Comparison of ENCODE assay signal across 18 cellular contexts in the genomic region with DNA sequence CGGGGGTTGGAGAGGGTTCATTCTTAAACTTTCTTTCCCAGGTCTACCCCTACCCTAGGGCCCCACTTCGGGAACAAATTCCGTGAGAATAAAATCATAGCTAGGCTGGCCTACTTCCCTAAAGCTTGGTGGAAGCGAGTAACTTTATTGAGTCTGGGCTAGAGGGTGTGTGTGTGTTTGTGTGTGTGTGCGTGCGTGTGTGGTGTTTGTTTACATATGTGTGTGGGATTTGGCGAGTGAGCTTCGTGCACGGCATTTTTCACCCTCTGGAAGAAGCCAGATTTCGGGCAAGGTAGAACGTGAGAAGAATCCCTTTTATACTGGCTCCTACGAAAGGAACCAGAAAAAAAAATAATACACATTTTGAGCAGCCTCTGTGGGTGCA. TPM values are rescaled to one million over a fixed set of nuclear protein-coding genes. Genes with fewer than 3 reads are reported as not detected.
DNase-seq lines count a peak whose midpoint lies in the region; ATAC-seq and TF ChIP-seq lines count a peak whose summit lies in the region.
"Had no signal": no experiment of that assay in that cellular context is flagged by ENCODE, and none has a peak within 500 bp of the region (broad histone marks: within the 10 kb centered on the region; RNA-seq: fewer than 3 reads in every experiment).

No MANE protein-coding gene starts in this region.

- no peaks in the 10 kb centered on the region for H3K9me2 ChIP-seq in GM23338 (ENCODE audit: insufficient read depth)

- H3K9me3 ChIP-seq in iPS-18c (ENCODE audit: control insufficient read depth, insufficient read depth, low read length), result no peaks in the 10 kb centered on the region
- no peaks in the 10 kb centered on the region for H3K9me3 ChIP-seq in gastrocnemius medialis
- H3K9me3 ChIP-seq: esophagus muscularis mucosa, thyroid gland had no signal

- TF ChIP-seq POLR2A in gastrocnemius medialis (IDR thresholded peaks at IDR 0.05), result no peak

- H3K79me2 ChIP-seq in GM23338 (replicated peaks; ENCODE audit: insufficient read depth), result no peaks in the 10 kb centered on the region

- CTCF ChIA-PET in activated CD8-positive, alpha-beta T cell treated with anti-CD3 and anti-CD28 coated beads, Interleukin-2, amount 10 ng/mL, durations not matched to agents 7 days and 5 days (lab: Charles Lee), result no interaction called here

- H4K20me1 ChIP-seq in GM23338 (replicated peaks; ENCODE audit: insufficient read depth), result peaks cover 11% of the 10 kb centered on the region

- no peak for DNase-seq in T-helper 1 cell
- no peak for DNase-seq in GM23338 (ENCODE audit: low spot score)
- DNase-seq in activated CD8-positive, alpha-beta T cell treated with anti-CD3 and anti-CD28 coated beads, Interleukin-2, amount 10 ng/mL, durations not matched to agents 7 days and 5 days, result no peak
- DNase-seq in COR-L47 (lab: John Stamatoyannopoulos, UW), result no peak
- no peak for DNase-seq in gastrocnemius medialis
- DNase-seq in NCI-H1048 (lab: John Stamatoyannopoulos, UW), result no peak
- DNase-seq: activated naive CD4-positive, alpha-beta T cell treated with Interleukin-2 at 50 U/mL for 16 hours; brain microvascular endothelial cell; effector memory CD8-positive, alpha-beta T cell; stimulated activated naive CD4-positive, alpha-beta T cell treated with Interleukin-2 at 50 U/mL for 16 hours; thyroid gland had no signal

- H3K4me1 Mint-ChIP-seq in T-helper 1 cell treated with Interleukin-12 subunit alpha and Interleukin-12 subunit beta and Interleukin-4 antibody, amounts not matched to agents 30 μg/mL and 1 μg/mL, for 36 hours (ENCODE audit: low read depth), result peaks cover 10% of the 10 kb centered on the region
- H3K4me1 Mint-ChIP-seq in GM23338, result peaks cover 74% of the 10 kb centered on the region
- H3K4me1 Mint-ChIP-seq in activated CD8-positive, alpha-beta T cell treated with anti-CD3 and anti-CD28 coated beads, Interleukin-2, amount 10 ng/mL, durations not matched to agents 7 days and 5 days (ENCODE audit: low read depth), result peaks cover 8% of the 10 kb centered on the region

- H3K36me3 ChIP-seq in GM23338 (ENCODE audit: insufficient read depth), result no peaks in the 10 kb centered on the region; the same call in 1 of the 2 replicates
- H3K36me3 ChIP-seq in gastrocnemius medialis, result no peaks in the 10 kb centered on the region
- H3K36me3 ChIP-seq: brain microvascular endothelial cell, esophagus muscularis mucosa, thyroid gland had no signal

- H3K4me3 ChIP-seq in GM23338 (peak overlapping the region; percentile 58), iPS-18c (ENCODE audit: insufficient read depth, low read depth, low read length) (peak overlapping the region; percentile 49), gastrocnemius medialis (no peak overlapping the region)
- H3K4me3 ChIP-seq: esophagus muscularis mucosa, lung, smooth muscle cell, thyroid gland had no signal

- POLR2A ChIA-PET in activated CD8-positive, alpha-beta T cell treated with anti-CD3 and anti-CD28 coated beads, Interleukin-2, amount 10 ng/mL, durations not matched to agents 7 days and 5 days (lab: Charles Lee), result no interaction called here

- ATAC-seq in GM23338 (no peak), gastrocnemius medialis (no peak)
- ATAC-seq in activated CD8-positive, alpha-beta T cell treated with anti-CD3 and anti-CD28 coated beads, Interleukin-2, amount 10 ng/mL, durations not matched to agents 7 days and 5 days, result no peak
- ATAC-seq: effector memory CD8-positive, alpha-beta T cell; HCT116 had no signal

- peak overlapping the region; percentile 89 for H3K4me2 ChIP-seq in GM23338

- H3K27ac ChIP-seq in GM23338 (ENCODE audit: low read depth), result no peak overlapping the region
- no peak overlapping the region for H3K27ac ChIP-seq in gastrocnemius medialis
- H3K27ac ChIP-seq: brain microvascular endothelial cell, esophagus muscularis mucosa, thyroid gland had no signal

- H3K27me3 Mint-ChIP-seq in T-helper 1 cell treated with Interleukin-12 subunit alpha and Interleukin-12 subunit beta and Interleukin-4 antibody, amounts not matched to agents 30 μg/mL and 1 μg/mL, for 36 hours (ENCODE audit: low read depth), result peaks cover 77% of the 10 kb centered on the region
- peaks cover 86% of the 10 kb centered on the region for H3K27me3 Mint-ChIP-seq in GM23338 (ENCODE audit: insufficient read depth, low read depth, poor library complexity)
- peaks cover 72% of the 10 kb centered on the region for H3K27me3 Mint-ChIP-seq in activated CD8-positive, alpha-beta T cell treated with anti-CD3 and anti-CD28 coated beads, Interleukin-2, amount 10 ng/mL, durations not matched to agents 7 days and 5 days (ENCODE audit: low read depth)

- H3K4me1 ChIP-seq in GM23338 (ENCODE audit: insufficient read depth) (peaks cover 69% of the 10 kb centered on the region), gastrocnemius medialis (no peaks in the 10 kb centered on the region)
- H3K4me1 ChIP-seq: thyroid gland had no signal

- H3K4me3 Mint-ChIP-seq in T-helper 1 cell treated with Interleukin-12 subunit alpha and Interleukin-12 subunit beta and Interleukin-4 antibody, amounts not matched to agents 30 μg/mL and 1 μg/mL, for 36 hours, result no peak overlapping the region
- H3K4me3 Mint-ChIP-seq in GM23338, result peak overlapping the region; percentile 64
- peak overlapping the region; percentile 9 for H3K4me3 Mint-ChIP-seq in activated CD8-positive, alpha-beta T cell treated with anti-CD3 and anti-CD28 coated beads, Interleukin-2, amount 10 ng/mL, durations not matched to agents 7 days and 5 days
- H3K4me3 Mint-ChIP-seq: effector memory CD8-positive, alpha-beta T cell had no signal

- no peaks in the 10 kb centered on the region for H3K9me3 Mint-ChIP-seq in T-helper 1 cell treated with Interleukin-12 subunit alpha and Interleukin-12 subunit beta and Interleukin-4 antibody, amounts not matched to agents 30 μg/mL and 1 μg/mL, for 36 hours
- H3K9me3 Mint-ChIP-seq in GM23338, result peaks cover 2% of the 10 kb centered on the region; the same call in 2 of the 3 replicates
- no peaks in the 10 kb centered on the region for H3K9me3 Mint-ChIP-seq in activated CD8-positive, alpha-beta T cell treated with anti-CD3 and anti-CD28 coated beads, Interleukin-2, amount 10 ng/mL, durations not matched to agents 7 days and 5 days (ENCODE audit: insufficient read depth)

- in situ Hi-C loops in gastrocnemius medialis (cut with MboI; ENCODE audit: low sequenced_read_pairs in 4 of 4), result no loop called here

- peaks cover 95% of the 10 kb centered on the region for H3K27me3 ChIP-seq in GM23338 (ENCODE audit: insufficient read depth)
- H3K27me3 ChIP-seq in gastrocnemius medialis, result peaks cover 68 to 80% (median 73%) of the 10 kb centered on the region in 3 donors

- TF ChIP-seq CTCF in GM23338 (conservative IDR thresholded peaks at IDR 0.05; ENCODE audit: low read depth in 2 of 2), result no peak
- TF ChIP-seq CTCF in gastrocnemius medialis (IDR thresholded peaks at IDR 0.05 in 4 of 5, conservative IDR thresholded peaks at IDR 0.05 in 1 of 5), result no peak

- H3F3A ChIP-seq in GM23338 (replicated peaks; ENCODE audit: low read depth), result peaks cover 37% of the 10 kb centered on the region

- peak overlapping the region; percentile 79 for H3K27ac Mint-ChIP-seq in T-helper 1 cell treated with Interleukin-12 subunit alpha and Interleukin-12 subunit beta and Interleukin-4 antibody, amounts not matched to agents 30 μg/mL and 1 μg/mL, for 36 hours
- H3K27ac Mint-ChIP-seq in GM23338, result no peak overlapping the region
- peak overlapping the region; percentile 66 for H3K27ac Mint-ChIP-seq in activated CD8-positive, alpha-beta T cell treated with anti-CD3 and anti-CD28 coated beads, Interleukin-2, amount 10 ng/mL, durations not matched to agents 7 days and 5 days

- no peak overlapping the region for H2AFZ ChIP-seq in GM23338

- H3K36me3 Mint-ChIP-seq in T-helper 1 cell treated with Interleukin-12 subunit alpha and Interleukin-12 subunit beta and Interleukin-4 antibody, amounts not matched to agents 30 μg/mL and 1 μg/mL, for 36 hours (ENCODE audit: low read depth), result peaks cover 4% of the 10 kb centered on the region
- no peaks in the 10 kb centered on the region for H3K36me3 Mint-ChIP-seq in GM23338 (ENCODE audit: low read depth)
- peaks cover 5% of the 10 kb centered on the region for H3K36me3 Mint-ChIP-seq in activated CD8-positive, alpha-beta T cell treated with anti-CD3 and anti-CD28 coated beads, Interleukin-2, amount 10 ng/mL, durations not matched to agents 7 days and 5 days (ENCODE audit: low read depth)

- intact Hi-C loops in gastrocnemius medialis (cut with DNase I; ENCODE audit: low total_unique reads), result no loop called here

TF ChIP-seq in GM23338, 12 proteins besides CTCF, POLR2A, EP300 and RAD21:
- TF ChIP-seq EZH2 (IDR thresholded peaks at IDR 0.05; ENCODE audit: low read depth, unreplicated experiment) (peak; percentile 26), NANOG (IDR thresholded peaks at IDR 0.05; ENCODE audit: borderline replicate concordance) (no peak)
TF ChIP-seq in GM23338: peak in this region for 1.

RNA-seq across cellular contexts. Expression of a gene that starts 7.5 kb away (rescaled TPM):
- total RNA-seq in GM23338 (2014; rRNA removed; shearing (Covaris generic)), result not detected in 2 replicates
- polyA plus RNA-seq in GM23338 (2016; fragmentation: Nextera tagmentation; extraction: Ambion mirVana), result 0.16 and 0.18 TPM in 2 replicates
- not detected for total RNA-seq in activated CD8-positive, alpha-beta T cell treated with anti-CD3 and anti-CD28 coated beads, Interleukin-2, amount 10 ng/mL, durations not matched to agents 7 days and 5 days
- total RNA-seq in gastrocnemius medialis, result not detected
- total RNA-seq: esophagus muscularis mucosa, lung, OCI-LY7, smooth muscle cell had no signal
- polyA plus RNA-seq: lung, smooth muscle cell had no signal

RNA-seq across cellular contexts. Expression of a gene that starts 57.0 kb away (rescaled TPM):
- not detected in 2 replicates for total RNA-seq in GM23338 (2014; rRNA removed; shearing (Covaris generic))
- 0.45 TPM in 1 of 2 replicates, not detected in the other for polyA plus RNA-seq in GM23338 (2016; fragmentation: Nextera tagmentation; extraction: Ambion mirVana)
- under 1 TPM; 0.37 to 0.39 TPM for total RNA-seq in activated CD8-positive, alpha-beta T cell treated with anti-CD3 and anti-CD28 coated beads, Interleukin-2, amount 10 ng/mL, durations not matched to agents 7 days and 5 days
- total RNA-seq in gastrocnemius medialis, result 1 to 10 TPM in 1 of 4 donors, under 1 TPM in 2, not detected in 1; 0.91 to 1.4 (median 0.98) TPM
- total RNA-seq: OCI-LY7 had no signal

Comparison
In these comparisons a context has a peak if more than half of its experiments do, and no peak if none do; other contexts are left out.
1. H3K4me3 ChIP-seq: peak in GM23338 (single experiment) and iPS-18c (single experiment); none in gastrocnemius medialis (0 of 4).